In genomic region chr3:191119415-191120295, GRCh38 we compare ENCODE assay signal across 12 cellular contexts.
DNase-seq lines count a peak whose midpoint lies in the region; ATAC-seq and TF ChIP-seq lines count a peak whose summit lies in the region.
"Had no signal": no experiment of that assay in that cellular context is flagged by ENCODE, and none has a peak within 500 bp of the region (broad histone marks: within the 10 kb centered on the region; RNA-seq: fewer than 3 reads in every experiment).

No MANE protein-coding gene starts in this region.

- H3K4me3 ChIP-seq in coronary artery, result no peak overlapping the region
- H3K4me3 ChIP-seq: MG63 had no signal

- H3K27ac ChIP-seq in coronary artery, result no peak overlapping the region

- ATAC-seq in GM19395 (IDR thresholded peaks at IDR 0.05; ENCODE audit: unreplicated experiment) (peak; percentile 82), HG02642 (IDR thresholded peaks at IDR 0.05; ENCODE audit: poor library complexity, unreplicated experiment) (peak; percentile 71), HG03354 (IDR thresholded peaks at IDR 0.05; ENCODE audit: poor library complexity, severe bottlenecking, unreplicated experiment) (peak; percentile 73)
- ATAC-seq: naive thymus-derived CD8-positive, alpha-beta T cell had no signal

- DNase-seq in activated naive CD4-positive, alpha-beta T cell treated with Interleukin-2 at 50 U/mL for 16 hours, result no peak
- DNase-seq in coronary artery (ENCODE audit: low spot score) (no peak), D341Med (ENCODE audit: low spot score) (no peak), NOMO-1 (lab: John Stamatoyannopoulos, UW; ENCODE audit: unreplicated experiment in 2 of 2) (no peak)
- DNase-seq: COR-L47; erythroblast; MG63; naive thymus-derived CD8-positive, alpha-beta T cell; NCI-H2171 had no signal

- no peak for TF ChIP-seq CTCF in coronary artery (IDR thresholded peaks at IDR 0.05)
